11 cellular contexts compared by ENCODE assay signal in genomic region chr4:137125011-137125410, GRCh38.
A peak's percentile ranks its signal among the peaks of the same experiment; 100 is the strongest.
DNase-seq lines count a peak whose midpoint lies in the region; ATAC-seq and TF ChIP-seq lines count a peak whose summit lies in the region.
"Had no signal": no experiment of that assay in that cellular context is flagged by ENCODE, and none has a peak within 500 bp of the region (broad histone marks: within the 10 kb centered on the region; RNA-seq: fewer than 3 reads in every experiment).

No MANE protein-coding gene starts in this region.

- H3K27ac Mint-ChIP-seq in Calu3 (ENCODE audit: unreplicated experiment) = peak overlapping the region; percentile 59
- H3K27ac Mint-ChIP-seq: activated CD4-positive, alpha-beta memory T cell treated with anti-CD3 and anti-CD28 coated beads, Interleukin-2, amount 10 ng/mL, durations not matched to agents 7 days and 5 days had no signal

- CTCF ChIA-PET in Calu3 (lab: Charles Lee) = interaction anchor here (0.7 to 1.1 kb wide), 2 partner anchors 61 to 965 kb away, joined by 3 to 4 read pairs; no protein-coding TSS in a partner anchor

- intact Hi-C loops in Calu3 (cut with micrococcal nuclease; ENCODE audit: unreplicated experiment) (no loop called here), esophagus squamous epithelium (cut with DNase I) (no loop called here), psoas muscle (cut with DNase I) (loop anchor here (10.0 kb wide), 6 partner anchors 740 to 1560 kb away; no protein-coding TSS in a partner anchor)

- ATAC-seq in psoas muscle (peak in 1 of 4 donors; percentile 66), HG03039 (IDR thresholded peaks at IDR 0.05; ENCODE audit: unreplicated experiment) (no peak), HG02870 (IDR thresholded peaks at IDR 0.05; ENCODE audit: unreplicated experiment) (no peak), GM19328 (IDR thresholded peaks at IDR 0.05; ENCODE audit: unreplicated experiment) (no peak)

- H3K4me3 ChIP-seq in esophagus squamous epithelium = peak overlapping the region in 3 of 4 donors; percentile 28 to 56 (median 31)
- H3K4me3 ChIP-seq in psoas muscle = peak overlapping the region; percentile 53

- TF ChIP-seq POLR2A in esophagus squamous epithelium (IDR thresholded peaks at IDR 0.05) = no peak

- H3K27me3 Mint-ChIP-seq in Calu3 (ENCODE audit: unreplicated experiment) = no peaks in the 10 kb centered on the region
- H3K27me3 Mint-ChIP-seq: activated CD4-positive, alpha-beta memory T cell treated with anti-CD3 and anti-CD28 coated beads, Interleukin-2, amount 10 ng/mL, durations not matched to agents 7 days and 5 days had no signal

- H3K27ac ChIP-seq in esophagus squamous epithelium = no peak overlapping the region
- no peak overlapping the region for H3K27ac ChIP-seq in psoas muscle
- H3K27ac ChIP-seq: testis had no signal

- DNase-seq in Calu3 (peak; percentile 19), NCI-H82 treated with DMSO at 0.1 percent for 48 hours (lab: John Stamatoyannopoulos, UW; ENCODE audit: unreplicated experiment) (peak; percentile 8), esophagus squamous epithelium (lab: John Stamatoyannopoulos, UW) (no peak), psoas muscle (peak in 1 of 2 donors; percentile 28), COR-L47 (lab: John Stamatoyannopoulos, UW) (no peak)
- DNase-seq: activated CD4-positive, alpha-beta memory T cell treated with anti-CD3 and anti-CD28 coated beads, Interleukin-2, amount 10 ng/mL, durations not matched to agents 7 days and 5 days; posterior cingulate gyrus; testis had no signal

- H3K9me3 Mint-ChIP-seq in Calu3 (ENCODE audit: low read depth, unreplicated experiment) = no peaks in the 10 kb centered on the region
- H3K9me3 Mint-ChIP-seq: activated CD4-positive, alpha-beta memory T cell treated with anti-CD3 and anti-CD28 coated beads, Interleukin-2, amount 10 ng/mL, durations not matched to agents 7 days and 5 days had no signal

- H3K4me3 Mint-ChIP-seq in Calu3 (ENCODE audit: low read depth, unreplicated experiment) = peak overlapping the region; percentile 64
- H3K4me3 Mint-ChIP-seq: activated CD4-positive, alpha-beta memory T cell treated with anti-CD3 and anti-CD28 coated beads, Interleukin-2, amount 10 ng/mL, durations not matched to agents 7 days and 5 days had no signal

- H3K36me3 Mint-ChIP-seq in Calu3 (ENCODE audit: insufficient read depth, unreplicated experiment) = no peaks in the 10 kb centered on the region

- H3K9me3 ChIP-seq in esophagus squamous epithelium = no peaks in the 10 kb centered on the region
- H3K9me3 ChIP-seq in psoas muscle = no peaks in the 10 kb centered on the region
- H3K9me3 ChIP-seq: testis had no signal

- WGBS in esophagus squamous epithelium, 2 donors = 29% methylated on average over 3 of the region's 3 CpGs
- WGBS in psoas muscle, 3 donors = 13 to 24% (median 20%) methylated on average over 3 of the region's 3 CpGs

- H3K36me3 ChIP-seq in esophagus squamous epithelium (no peaks in the 10 kb centered on the region), psoas muscle (ENCODE audit: insufficient read depth in 1 of 2, low read depth in 1 of 2) (no peaks in the 10 kb centered on the region)

- H3K4me1 ChIP-seq in esophagus squamous epithelium (no peaks in the 10 kb centered on the region), psoas muscle (no peaks in the 10 kb centered on the region)
- H3K4me1 ChIP-seq: testis had no signal

- TF ChIP-seq CTCF in Calu3 (IDR thresholded peaks at IDR 0.05; ENCODE audit: unreplicated experiment) (no peak), esophagus squamous epithelium (IDR thresholded peaks at IDR 0.05) (no peak), psoas muscle (IDR thresholded peaks at IDR 0.05) (no peak)

- peaks cover 8% of the 10 kb centered on the region for H3K4me1 Mint-ChIP-seq in Calu3 (ENCODE audit: low read depth, unreplicated experiment)
- H3K4me1 Mint-ChIP-seq: activated CD4-positive, alpha-beta memory T cell treated with anti-CD3 and anti-CD28 coated beads, Interleukin-2, amount 10 ng/mL, durations not matched to agents 7 days and 5 days had no signal

- H3K27me3 ChIP-seq in esophagus squamous epithelium = no peaks in the 10 kb centered on the region
- no peaks in the 10 kb centered on the region for H3K27me3 ChIP-seq in psoas muscle (ENCODE audit: insufficient read depth in 3 of 3, low read length in 2 of 3)
- H3K27me3 ChIP-seq: testis had no signal

- no TSS peak for BruUV-seq in Calu3 (replicated peaks; lab: Mats Ljungman, UMichigan)

Comparison
In these comparisons a context has a peak if more than half of its experiments do, and no peak if none do; other contexts are left out.
1. DNase-seq: peak in Calu3 (single experiment) and NCI-H82 treated with DMSO at 0.1 percent for 48 hours (single experiment); none in esophagus squamous epithelium (single experiment) and COR-L47 (single experiment).
2. intact Hi-C loops: an anchor here in psoas muscle (10.0 kb wide); none called in Calu3 and esophagus squamous epithelium.